ENCODE assay signal across 31 cellular contexts in the genomic region with DNA sequence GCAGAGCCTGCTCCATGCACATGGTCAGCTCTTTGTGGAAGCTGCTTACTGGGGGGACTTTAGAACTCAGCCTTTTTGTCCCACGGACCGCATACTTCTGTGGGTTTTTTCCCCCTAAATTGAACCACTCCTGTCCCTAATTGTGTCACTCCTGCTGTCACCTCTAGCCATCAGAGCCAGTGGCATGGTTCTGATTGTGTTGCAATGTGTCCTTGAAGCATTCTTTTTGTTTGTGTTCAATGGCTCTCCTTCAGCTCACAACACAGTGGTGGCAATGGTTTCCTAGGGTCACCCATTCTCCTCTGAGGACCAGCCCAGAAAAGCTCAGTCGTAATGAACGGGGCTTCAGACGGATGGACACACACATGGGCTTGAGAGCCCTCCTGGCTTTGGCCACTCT.
"Had no signal": no experiment of that assay in that cellular context is flagged by ENCODE, and none has a peak within 500 bp of the region (broad histone marks: within the 10 kb centered on the region; RNA-seq: fewer than 3 reads in every experiment).

No MANE protein-coding gene starts in this region.

- H3K36me3 Mint-ChIP-seq: naive thymus-derived CD4-positive, alpha-beta T cell; natural killer cell; stimulated activated memory B cell treated with anti-CD40 and anti-IgM and Interleukin-4, amounts not matched to agents 10 μg/mL and 1 μg/mL and 100 μg/mL, for 72 hours; type B pancreatic cell had no signal

- H3K9ac ChIP-seq: neural progenitor cell had no signal

- H3K27me3 ChIP-seq: neural progenitor cell, pancreas, testis, tibial artery, transverse colon, uterus had no signal

- H3K9me3 Mint-ChIP-seq: naive thymus-derived CD4-positive, alpha-beta T cell; natural killer cell; nephron; neural progenitor cell; stimulated activated memory B cell treated with anti-CD40 and anti-IgM and Interleukin-4, amounts not matched to agents 10 μg/mL and 1 μg/mL and 100 μg/mL, for 72 hours; stimulated activated naive CD8-positive, alpha-beta T cell treated with anti-CD3 and anti-CD28 coated beads, Interleukin-15, amount 100 ng/mL, for 72 hours; type B pancreatic cell had no signal

- H3K4me1 Mint-ChIP-seq: naive thymus-derived CD4-positive, alpha-beta T cell; natural killer cell; stimulated activated memory B cell treated with anti-CD40 and anti-IgM and Interleukin-4, amounts not matched to agents 10 μg/mL and 1 μg/mL and 100 μg/mL, for 72 hours; stimulated activated naive CD8-positive, alpha-beta T cell treated with anti-CD3 and anti-CD28 coated beads, Interleukin-15, amount 100 ng/mL, for 72 hours had no signal

- H3K4me3 ChIP-seq: neural progenitor cell, pancreas, psoas muscle, skin epidermis, smooth muscle cell, spleen, suprapubic skin, testis, tibial artery, transverse colon, upper lobe of right lung, uterus had no signal

- H3K36me3 ChIP-seq: neural progenitor cell, neutrophil, pancreas, spleen, suprapubic skin, tibial artery, transverse colon, upper lobe of right lung, uterus had no signal

- H3K27ac ChIP-seq: neural progenitor cell, neutrophil, pancreas, psoas muscle, skin epidermis, spleen, suprapubic skin, testis, tibial artery, transverse colon, upper lobe of right lung, uterus had no signal

- DNase-seq: naive thymus-derived CD4-positive, alpha-beta T cell; natural killer cell; nucleus accumbens; pancreas; psoas muscle; right cardiac atrium; spleen; stimulated activated CD4-positive, alpha-beta T cell treated with anti-CD3 and anti-CD28 coated beads, Interleukin-12 subunit alpha, Interleukin-12 subunit beta, amount 100 ng/mL, for 4 hours; stimulated activated CD4-positive, alpha-beta T cell treated with anti-CD3 and anti-CD28 coated beads, Interleukin-1b, Interleukin-23, amount 100 ng/mL, for 48 hours; stimulated activated CD4-positive, alpha-beta T cell treated with anti-CD3 and anti-CD28 coated beads, Interleukin-4, amount 100 ng/mL, for 1 hour; stimulated activated CD4-positive, alpha-beta T cell treated with anti-CD3 and anti-CD28 coated beads, Interleukin-4, amount 100 ng/mL, for 4 hours; stimulated activated CD8-positive, alpha-beta memory T cell treated with anti-CD3 and anti-CD28 coated beads, Interleukin-4, amount 100 ng/mL, for 48 hours; stimulated activated naive CD4-positive, alpha-beta T cell; stimulated activated naive CD8-positive, alpha-beta T cell treated with anti-CD3 and anti-CD28 coated beads, Interleukin-15, amount 100 ng/mL, for 72 hours; stimulated activated naive CD8-positive, alpha-beta T cell treated with anti-CD3 and anti-CD28 coated beads, Interleukin-15, Interleukin-2, amounts not matched to agents 100 U/mL and 50 U/mL, for 24 hours; substantia nigra; testis; tibial artery; transverse colon; upper lobe of right lung; uterus had no signal

- H3K4me2 ChIP-seq: neural progenitor cell, smooth muscle cell had no signal

- H3K4me3 Mint-ChIP-seq: naive thymus-derived CD4-positive, alpha-beta T cell; natural killer cell; nephron; neural progenitor cell; stimulated activated memory B cell treated with anti-CD40 and anti-IgM and Interleukin-4, amounts not matched to agents 10 μg/mL and 1 μg/mL and 100 μg/mL, for 72 hours; stimulated activated naive CD8-positive, alpha-beta T cell treated with anti-CD3 and anti-CD28 coated beads, Interleukin-15, amount 100 ng/mL, for 72 hours; type B pancreatic cell had no signal

- H2AFZ ChIP-seq: neural progenitor cell had no signal

- H3K9me3 ChIP-seq: neutrophil, pancreas, psoas muscle, spleen, suprapubic skin, testis, tibial artery, transverse colon, upper lobe of right lung, uterus had no signal

- H3K27ac Mint-ChIP-seq: naive thymus-derived CD4-positive, alpha-beta T cell; natural killer cell; nephron; neural progenitor cell; progenitor cell of endocrine pancreas; stimulated activated memory B cell treated with anti-CD40 and anti-IgM and Interleukin-4, amounts not matched to agents 10 μg/mL and 1 μg/mL and 100 μg/mL, for 72 hours; stimulated activated naive CD8-positive, alpha-beta T cell treated with anti-CD3 and anti-CD28 coated beads, Interleukin-15, amount 100 ng/mL, for 72 hours; type B pancreatic cell had no signal

- FAIRE-seq: pancreas had no signal

- ATAC-seq: naive thymus-derived CD4-positive, alpha-beta T cell; natural killer cell; pancreas; psoas muscle; right cardiac atrium; sciatic nerve; stimulated activated naive CD8-positive, alpha-beta T cell treated with anti-CD3 and anti-CD28 coated beads, Interleukin-15, amount 100 ng/mL, for 72 hours; stimulated activated naive CD8-positive, alpha-beta T cell treated with anti-CD3 and anti-CD28 coated beads, Interleukin-15, Interleukin-2, amounts not matched to agents 100 U/mL and 50 U/mL, for 24 hours; upper lobe of right lung had no signal

- H3K4me1 ChIP-seq: pancreas, psoas muscle, spleen, suprapubic skin, testis, tibial artery, transverse colon, upper lobe of right lung, uterus had no signal
